ENCODE assay signal across 17 cellular contexts in the genomic region with DNA sequence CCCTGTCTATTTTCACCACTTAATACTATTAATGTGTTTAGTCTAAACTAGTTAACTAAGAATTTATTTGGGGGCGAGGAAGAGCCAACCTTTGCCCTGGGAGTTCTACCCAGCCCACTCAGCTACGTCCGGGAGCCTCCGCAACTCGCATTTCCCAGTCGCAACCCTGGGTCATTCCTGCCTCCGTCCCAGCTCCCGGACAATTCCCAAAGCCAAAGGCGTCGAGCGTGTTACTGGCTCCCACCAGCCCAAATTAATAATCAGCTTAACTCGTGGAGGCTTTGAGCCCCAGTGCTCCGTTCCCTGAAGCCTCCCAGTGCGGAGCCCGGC. TPM values are rescaled to one million over a fixed set of nuclear protein-coding genes. Genes with fewer than 3 reads are reported as not detected.
DNase-seq lines count a peak whose midpoint lies in the region; ATAC-seq and TF ChIP-seq lines count a peak whose summit lies in the region.
"Had no signal": no experiment of that assay in that cellular context is flagged by ENCODE, and none has a peak within 500 bp of the region (broad histone marks: within the 10 kb centered on the region; RNA-seq: fewer than 3 reads in every experiment).

No MANE protein-coding gene starts in this region.

- peaks cover 61% of the 10 kb centered on the region for H3K4me1 Mint-ChIP-seq in nephron

- H3K27me3 Mint-ChIP-seq in nephron (ENCODE audit: low read depth) = peaks cover 25% of the 10 kb centered on the region

- H3K27ac ChIP-seq in left ventricle myocardium inferior (replicated peaks) = no peak overlapping the region
- H3K27ac ChIP-seq in right cardiac atrium (ENCODE audit: low read length) = peak overlapping the region; percentile 8
- peak overlapping the region; percentile 76 to 90 (median 82) for H3K27ac ChIP-seq in tibial nerve
- H3K27ac ChIP-seq: HL-60, tibial artery had no signal

- H3K27ac Mint-ChIP-seq in nephron = peak overlapping the region; percentile 48 to 95 (median 95)
- H3K27ac Mint-ChIP-seq: activated T-helper 1 cell treated with anti-CD3 and anti-CD28 coated beads, Interleukin-12 subunit alpha, Interleukin-12 subunit beta, Interleukin-2, Interleukin-4 antibody, amounts not matched to agents 30 ng/mL and 10 ng/mL and 1 ng/mL, durations not matched to agents 14 hours and 24 hours and 36 hours had no signal

- DNase-seq in left ventricle myocardium inferior = no peak
- no peak for DNase-seq in Right ventricle myocardium inferior (ENCODE audit: missing footprints)
- no peak for DNase-seq in right cardiac atrium
- no peak for DNase-seq in tibial nerve (ENCODE audit: low spot score in 2 of 2)
- no peak for DNase-seq in lower leg skin (ENCODE audit: low spot score in 2 of 2)
- no peak for DNase-seq in GM19238 (ENCODE audit: insufficient read length, low spot score)
- DNase-seq: COR-L47; cortex of kidney; GDM1; NCI-H1436; stimulated activated CD4-positive, alpha-beta T cell treated with anti-CD3 and anti-CD28 coated beads, Interleukin-1b, Interleukin-23, amount 100 ng/mL, for 48 hours; tibial artery had no signal

- no peaks in the 10 kb centered on the region for H3K27me3 ChIP-seq in left ventricle myocardium inferior (ENCODE audit: low read depth)
- no peaks in the 10 kb centered on the region for H3K27me3 ChIP-seq in right cardiac atrium (ENCODE audit: control insufficient read depth, insufficient read depth)
- no peaks in the 10 kb centered on the region for H3K27me3 ChIP-seq in tibial nerve

- no peak for ATAC-seq in Right ventricle myocardium inferior
- ATAC-seq in right cardiac atrium = no peak
- ATAC-seq in HG02759 (IDR thresholded peaks at IDR 0.05; ENCODE audit: unreplicated experiment) = no peak
- ATAC-seq: esophagus mucosa had no signal

- TF ChIP-seq CTCF in left ventricle myocardium inferior (IDR thresholded peaks at IDR 0.05; ENCODE audit: borderline replicate concordance) = no peak
- TF ChIP-seq CTCF in nephron (IDR thresholded peaks at IDR 0.05; ENCODE audit: unreplicated experiment in 3 of 3) = no peak
- TF ChIP-seq CTCF in tibial nerve (IDR thresholded peaks at IDR 0.05) = no peak
- TF ChIP-seq CTCF in lower leg skin (IDR thresholded peaks at IDR 0.05) = no peak

- H3K9me3 ChIP-seq in left ventricle myocardium inferior (replicated peaks) (no peaks in the 10 kb centered on the region), right cardiac atrium (ENCODE audit: control insufficient read depth, low read length) (no peaks in the 10 kb centered on the region), tibial nerve (no peaks in the 10 kb centered on the region)
- H3K9me3 ChIP-seq: tibial artery had no signal

- no peak for TF ChIP-seq EP300 in tibial nerve (IDR thresholded peaks at IDR 0.05)

- peak overlapping the region; percentile 62 to 85 (median 83) for H3K4me3 Mint-ChIP-seq in nephron
- H3K4me3 Mint-ChIP-seq: activated T-helper 1 cell treated with anti-CD3 and anti-CD28 coated beads, Interleukin-12 subunit alpha, Interleukin-12 subunit beta, Interleukin-2, Interleukin-4 antibody, amounts not matched to agents 30 ng/mL and 10 ng/mL and 1 ng/mL, durations not matched to agents 14 hours and 24 hours and 36 hours had no signal

- H3K9me3 Mint-ChIP-seq in nephron = no peaks in the 10 kb centered on the region
- H3K9me3 Mint-ChIP-seq: activated T-helper 1 cell treated with anti-CD3 and anti-CD28 coated beads, Interleukin-12 subunit alpha, Interleukin-12 subunit beta, Interleukin-2, Interleukin-4 antibody, amounts not matched to agents 30 ng/mL and 10 ng/mL and 1 ng/mL, durations not matched to agents 14 hours and 24 hours and 36 hours had no signal

- H3K4me3 ChIP-seq in left ventricle myocardium inferior (peak overlapping the region; percentile 64), right cardiac atrium (ENCODE audit: low read length) (peak overlapping the region; percentile 54), tibial nerve (peak overlapping the region; percentile 21 to 45 (median 36)), lower leg skin (ENCODE audit: low read depth, poor library complexity, severe bottlenecking) (no peak overlapping the region)

- no peaks in the 10 kb centered on the region for H3K36me3 ChIP-seq in left ventricle myocardium inferior
- H3K36me3 ChIP-seq in tibial nerve = no peaks in the 10 kb centered on the region
- H3K36me3 ChIP-seq: tibial artery had no signal

- H3K36me3 Mint-ChIP-seq in nephron (ENCODE audit: low read depth) = no peaks in the 10 kb centered on the region

- no peak for TF ChIP-seq POLR2A in tibial nerve (IDR thresholded peaks at IDR 0.05)
- TF ChIP-seq POLR2A in lower leg skin (IDR thresholded peaks at IDR 0.05) = no peak

- H3K4me1 ChIP-seq in left ventricle myocardium inferior (peaks cover 35% of the 10 kb centered on the region), right cardiac atrium (ENCODE audit: control insufficient read depth, insufficient read depth, low read length) (no peaks in the 10 kb centered on the region), tibial nerve (peaks cover 0 to 28% (median 8%) of the 10 kb centered on the region in 4 donors)

- WGBS in right cardiac atrium = 69% methylated on average over 15 of the region's 15 CpGs
- 50 to 59% methylated on average over 15 of the region's 15 CpGs for WGBS in tibial nerve, 2 donors
- 87 to 96% methylated on average over 15 of the region's 15 CpGs for WGBS in lower leg skin, 2 donors

- intact Hi-C loops in left ventricle myocardium inferior (cut with micrococcal nuclease) (loop anchor here (10.0 kb wide), 1 partner anchor 225 kb away; no protein-coding TSS in a partner anchor), Right ventricle myocardium inferior (cut with DNase I) (loop anchor here (10.0 kb wide), 2 partner anchors 425 to 725 kb away; no protein-coding TSS in a partner anchor), right cardiac atrium (cut with DNase I) (loop anchor here (5.0 to 10.0 kb wide), 8 partner anchors 33 to 1575 kb away; partner anchors contain the start of gene MLLT10 (in 2 of the 4)), lower leg skin (cut with DNase I; ENCODE audit: low total_unique reads) (loop anchor here (5.0 to 10.0 kb wide), 2 partner anchors 215 to 453 kb away; no protein-coding TSS in a partner anchor)

RNA-seq across cellular contexts. Expression of gene SKIDA1, which starts 25.9 kb away (rescaled TPM):
- total RNA-seq in left ventricle myocardium inferior = 2.7 TPM
- 2.6 TPM for total RNA-seq in Right ventricle myocardium inferior
- 1 to 10 TPM; 2.1 to 6.3 (median 4.6) TPM for total RNA-seq in right cardiac atrium
- polyA plus RNA-seq in right cardiac atrium = 0.88 TPM
- 1 to 10 TPM in 3 of 4 donors, under 1 TPM in 1; 0.39 to 5.2 (median 2.3) TPM for total RNA-seq in tibial nerve
- 1 to 10 TPM in 2 of 4 donors, under 1 TPM in 2; 0.38 to 1.4 (median 0.96) TPM for total RNA-seq in lower leg skin

RNA-seq across cellular contexts. Expression of gene MLLT10, which starts 34.5 kb away (rescaled TPM):
- total RNA-seq in left ventricle myocardium inferior (18.7 TPM), Right ventricle myocardium inferior (18.3 TPM), right cardiac atrium (10 to 100 TPM; 26.6 to 36.1 (median 29.8) TPM), tibial nerve (10 to 100 TPM; 40.6 to 60.9 (median 47.5) TPM), lower leg skin (100 to 1,000 TPM in 1 of 4 donors, 10 to 100 TPM in 3; 42.8 to 283 (median 48.5) TPM)
- 14.1 TPM for polyA plus RNA-seq in right cardiac atrium
